ENCODE assay signal across 17 cellular contexts in the genomic region with DNA sequence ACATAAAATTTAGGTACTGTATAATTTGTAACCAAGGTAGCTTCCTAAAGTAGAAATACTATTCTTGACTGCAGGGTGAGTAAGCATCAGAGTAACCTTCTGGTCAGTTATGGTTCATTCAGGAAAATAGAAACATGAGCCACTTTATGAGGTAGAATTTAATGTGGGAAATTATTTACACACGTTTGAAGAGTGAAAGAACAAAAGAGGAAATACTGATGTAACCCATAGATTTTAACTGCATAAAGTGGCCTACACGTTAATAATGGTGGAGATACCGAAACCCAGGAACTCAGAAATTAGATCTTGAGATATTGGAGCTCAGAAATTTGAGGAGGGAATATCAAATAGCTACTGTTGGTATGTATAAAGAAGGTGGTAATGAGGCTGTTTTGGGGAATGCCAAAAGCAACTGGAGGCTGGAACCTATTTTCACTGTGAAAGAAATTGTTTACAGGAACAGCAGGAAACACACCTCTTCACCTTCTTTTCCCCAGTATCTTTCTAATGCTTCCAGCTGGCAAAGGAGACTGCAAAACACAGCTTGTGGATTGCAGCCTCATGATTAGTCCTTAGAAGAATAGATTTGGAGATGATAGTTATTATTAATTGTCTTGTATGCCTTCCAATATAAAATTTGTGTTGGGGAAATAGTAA.
DNase-seq lines count a peak whose midpoint lies in the region; ATAC-seq and TF ChIP-seq lines count a peak whose summit lies in the region.
"Had no signal": no experiment of that assay in that cellular context is flagged by ENCODE, and none has a peak within 500 bp of the region (broad histone marks: within the 10 kb centered on the region; RNA-seq: fewer than 3 reads in every experiment).

No MANE protein-coding gene starts in this region.

- no peak for TF ChIP-seq CTCF in left lung (IDR thresholded peaks at IDR 0.05)

- no peaks in the 10 kb centered on the region for H3K27me3 ChIP-seq in HUES48 (ENCODE audit: control insufficient read depth, insufficient read depth, low read length)
- H3K27me3 ChIP-seq in iPS-15b (ENCODE audit: control insufficient read depth, insufficient read depth, low read length) = no peaks in the 10 kb centered on the region
- H3K27me3 ChIP-seq in left lung = no peaks in the 10 kb centered on the region

- intact Hi-C loops in left lung (cut with DNase I) = no loop called here

- H3K36me3 ChIP-seq in HUES48 (ENCODE audit: control insufficient read depth, insufficient read depth, low read length) (no peaks in the 10 kb centered on the region), iPS-15b (ENCODE audit: control insufficient read depth, insufficient read depth, low read length) (no peaks in the 10 kb centered on the region), left lung (no peaks in the 10 kb centered on the region)

- H3K9me3 ChIP-seq in HUES48 (ENCODE audit: control insufficient read depth, insufficient read depth, low read length) = no peaks in the 10 kb centered on the region
- H3K9me3 ChIP-seq in iPS-15b (ENCODE audit: control insufficient read depth, insufficient read depth, low read length) = no peaks in the 10 kb centered on the region
- peaks cover 0 to 13% of the 10 kb centered on the region in 2 donors for H3K9me3 ChIP-seq in left lung
- H3K9me3 ChIP-seq: SK-N-SH had no signal

- in situ Hi-C loops in G401 (cut with HindIII; ENCODE audit: low sequenced_read_pairs) = no loop called here

- peaks cover 42% of the 10 kb centered on the region for H3K4me1 ChIP-seq in HUES48 (ENCODE audit: control insufficient read depth, insufficient read depth, low read length)
- H3K4me1 ChIP-seq in iPS-15b (ENCODE audit: control insufficient read depth, insufficient read depth, low read length) = peaks cover 21% of the 10 kb centered on the region
- H3K4me1 ChIP-seq in left lung = no peaks in the 10 kb centered on the region

- peak; percentile 64 for DNase-seq in G401 (ENCODE audit: low spot score)
- DNase-seq in NCI-H2196 treated with DMSO at 0.1 percent for 48 hours (lab: John Stamatoyannopoulos, UW; ENCODE audit: unreplicated experiment) = peak; percentile 46
- no peak for DNase-seq in epidermal melanocyte (ENCODE audit: insufficient read length, low spot score)
- no peak for DNase-seq in activated CD4-positive, alpha-beta T cell treated with anti-CD3 and anti-CD28 coated beads, Interleukin-2, amount 50 U/mL, for 4 hours
- no peak for DNase-seq in left lung
- DNase-seq: DMS 273 treated with DMSO at 0.1 percent for 48 hours, EL, KG1, NCI-H1694 treated with DMSO at 0.1 percent for 48 hours, NCI-H2227 treated with DMSO at 0.1 percent for 48 hours, NCI-H524, Right ventricle myocardium superior, SK-N-SH, T-helper 1 cell had no signal

- H3K9ac ChIP-seq in HUES48 (ENCODE audit: low read depth, low read length) (peak overlapping the region; percentile 41; the same call in 1 of the 2 replicates), iPS-15b (ENCODE audit: low read depth, low read length) (no peak overlapping the region)
- H3K9ac ChIP-seq: SK-N-SH had no signal

- peak overlapping the region; percentile 87 for H3K27ac ChIP-seq in HUES48 (ENCODE audit: low read depth, low read length)
- H3K27ac ChIP-seq in left lung = no peak overlapping the region
- H3K27ac ChIP-seq: HL-60 had no signal

- H3K4me3 ChIP-seq in HUES48 (ENCODE audit: low read depth, low read length) (peak overlapping the region; percentile 45), iPS-15b (ENCODE audit: low read depth, low read length) (peak overlapping the region; percentile 5), left lung (no peak overlapping the region)

- ATAC-seq in left lung = no peak

Comparison
In these comparisons a context has a peak if more than half of its experiments do, and no peak if none do; other contexts are left out.
1. DNase-seq: peak in G401 (single experiment) and NCI-H2196 treated with DMSO at 0.1 percent for 48 hours (single experiment); none in epidermal melanocyte (single experiment), activated CD4-positive, alpha-beta T cell treated with anti-CD3 and anti-CD28 coated beads, Interleukin-2, amount 50 U/mL, for 4 hours (0 of 2) and left lung (0 of 2).
2. H3K4me3 ChIP-seq: peak in HUES48 (single experiment) and iPS-15b (single experiment); none in left lung (0 of 2).